ENCODE assay signal across 8 cellular contexts in genomic region chr19:21082011-21082975, GRCh38. TPM values are rescaled to one million over a fixed set of nuclear protein-coding genes. Genes with fewer than 3 reads are reported as not detected.
DNase-seq lines count a peak whose midpoint lies in the region; ATAC-seq and TF ChIP-seq lines count a peak whose summit lies in the region.

Gene ZNF714, plus strand, starts transcription at chr19:21082203. Its CDS starts 16,066 bp downstream, at chr19:21098269.

- intact Hi-C loops in head of caudate nucleus (cut with DNase I) (no loop called here), ovary (cut with DNase I) (no loop called here), thyroid gland (cut with DNase I) (no loop called here)

- TF ChIP-seq CTCF in DOHH2 (IDR thresholded peaks at IDR 0.05; ENCODE audit: low read depth, low read length, poor library complexity, severe bottlenecking) (no peak), GM23338 (conservative IDR thresholded peaks at IDR 0.05; ENCODE audit: low read depth in 2 of 2) (no peak), ovary (IDR thresholded peaks at IDR 0.05) (no peak), thyroid gland (IDR thresholded peaks at IDR 0.05) (no peak)

- H3K4me1 ChIP-seq in DOHH2 (ENCODE audit: control insufficient read depth, low read length) (peaks cover 8% of the 10 kb centered on the region; the same call in 1 of the 2 replicates), GM23338 (ENCODE audit: insufficient read depth) (no peaks in the 10 kb centered on the region; the same call in 1 of the 2 replicates), ovary (ENCODE audit: insufficient read depth) (peaks cover 1% of the 10 kb centered on the region), thyroid gland (peaks cover 12 to 17% of the 10 kb centered on the region in 2 donors)

- H3K9me2 ChIP-seq in DOHH2 (replicated peaks; ENCODE audit: control insufficient read depth, low read length) = no peaks in the 10 kb centered on the region
- no peaks in the 10 kb centered on the region for H3K9me2 ChIP-seq in GM23338 (ENCODE audit: insufficient read depth)

- H3K27ac ChIP-seq in DOHH2 (ENCODE audit: low read depth, low read length) (peak within 1 kb of the TSS; percentile 43), GM23338 (ENCODE audit: low read depth) (peak within 1 kb of the TSS; percentile 85; the same call in 1 of the 2 replicates), ovary (peak within 1 kb of the TSS; percentile 47 to 74), thyroid gland (peak within 1 kb of the TSS in 1 of 3 donors; percentile 36)

- H3K4me2 ChIP-seq in DOHH2 (ENCODE audit: low read length) (peak within 1 kb of the TSS; percentile 59), GM23338 (peak within 1 kb of the TSS; percentile 60)

- WGBS in ovary, 3 donors = 15 to 44% (median 38%) methylated on average over 37 to 38 of the region's 38 CpGs
- WGBS in thyroid gland, 2 donors = 2 to 4% methylated on average over 15 to 32 of the region's 38 CpGs

- peaks cover 34% of the 10 kb centered on the region for H3K36me3 Mint-ChIP-seq in GM23338 (ENCODE audit: low read depth)
- H3K36me3 Mint-ChIP-seq in activated naive CD4-positive, alpha-beta T cell treated with anti-CD3 and anti-CD28 coated beads, Interleukin-2, amount 50 U/mL, for 24 hours = peaks cover 13% of the 10 kb centered on the region

- H3K4me1 Mint-ChIP-seq in GM23338 = peaks cover 12% of the 10 kb centered on the region
- H3K4me1 Mint-ChIP-seq in activated naive CD4-positive, alpha-beta T cell treated with anti-CD3 and anti-CD28 coated beads, Interleukin-2, amount 50 U/mL, for 24 hours = peaks cover 25% of the 10 kb centered on the region

- TF ChIP-seq POLR2A in ovary (IDR thresholded peaks at IDR 0.05) (peak; percentile 25), thyroid gland (IDR thresholded peaks at IDR 0.05) (peak in 1 of 2 donors; percentile 80)

- H3K9me3 Mint-ChIP-seq in GM23338 = no peaks in the 10 kb centered on the region
- H3K9me3 Mint-ChIP-seq in activated naive CD4-positive, alpha-beta T cell treated with anti-CD3 and anti-CD28 coated beads, Interleukin-2, amount 50 U/mL, for 24 hours = no peaks in the 10 kb centered on the region

- H3K4me3 Mint-ChIP-seq in GM23338 = peak within 1 kb of the TSS; percentile 97
- H3K4me3 Mint-ChIP-seq in activated naive CD4-positive, alpha-beta T cell treated with anti-CD3 and anti-CD28 coated beads, Interleukin-2, amount 50 U/mL, for 24 hours = peak within 1 kb of the TSS; percentile 99

- peak within 1 kb of the TSS; percentile 97 for H3K27ac Mint-ChIP-seq in GM23338
- peak within 1 kb of the TSS; percentile 88 for H3K27ac Mint-ChIP-seq in activated naive CD4-positive, alpha-beta T cell treated with anti-CD3 and anti-CD28 coated beads, Interleukin-2, amount 50 U/mL, for 24 hours

- DNase-seq in GM23338 (ENCODE audit: low spot score) (peak; percentile 95), LoVo (ENCODE audit: low spot score) (peak; percentile 93), SK-N-DZ (ENCODE audit: low spot score) (peak; percentile 97), head of caudate nucleus (peak; percentile 52 to 97 (median 89)), ovary (peak; percentile 82 to 91 (median 87)), thyroid gland (peak; percentile 93 to 96)

- H3K27me3 Mint-ChIP-seq in GM23338 (ENCODE audit: insufficient read depth, low read depth, poor library complexity) = peaks cover 6% of the 10 kb centered on the region
- H3K27me3 Mint-ChIP-seq in activated naive CD4-positive, alpha-beta T cell treated with anti-CD3 and anti-CD28 coated beads, Interleukin-2, amount 50 U/mL, for 24 hours = no peaks in the 10 kb centered on the region

- H3F3A ChIP-seq in DOHH2 (ENCODE audit: control insufficient read depth, insufficient read depth) (no peaks in the 10 kb centered on the region), GM23338 (replicated peaks; ENCODE audit: low read depth) (0 out of 2 replicates have a peak, but pooled peaks cover 2% of the 10 kb centered on the region)

- H3K9me3 ChIP-seq in DOHH2 (ENCODE audit: control insufficient read depth, insufficient read depth, low read length) (no peaks in the 10 kb centered on the region), ovary (no peaks in the 10 kb centered on the region), thyroid gland (no peaks in the 10 kb centered on the region)

- peak within 1 kb of the TSS; percentile 84 for H3K4me3 ChIP-seq in DOHH2 (ENCODE audit: low read length)
- peak within 1 kb of the TSS; percentile 61 for H3K4me3 ChIP-seq in GM23338
- H3K4me3 ChIP-seq in ovary = peak within 1 kb of the TSS; percentile 50
- peak within 1 kb of the TSS; percentile 19 to 37 (median 32) for H3K4me3 ChIP-seq in thyroid gland (replicated peaks in 1 of 3)

- no peak for TF ChIP-seq EP300 in ovary (IDR thresholded peaks at IDR 0.05)

- H3K36me3 ChIP-seq in DOHH2 (ENCODE audit: control insufficient read depth, low read length) (peaks cover 27% of the 10 kb centered on the region), GM23338 (ENCODE audit: insufficient read depth) (no peaks in the 10 kb centered on the region), ovary (no peaks in the 10 kb centered on the region), thyroid gland (no peaks in the 10 kb centered on the region)

- H2AFZ ChIP-seq in GM23338 = no peak within 1 kb of the TSS

- peak; percentile 97 for ATAC-seq in GM23338

- H3K27me3 ChIP-seq in DOHH2 (ENCODE audit: control insufficient read depth, low read length) (no peaks in the 10 kb centered on the region), GM23338 (ENCODE audit: insufficient read depth) (no peaks in the 10 kb centered on the region), ovary (no peaks in the 10 kb centered on the region), thyroid gland (no peaks in the 10 kb centered on the region)

- peaks cover 30% of the 10 kb centered on the region for H3K79me2 ChIP-seq in DOHH2 (ENCODE audit: control insufficient read depth, low read length)
- peaks cover 32% of the 10 kb centered on the region for H3K79me2 ChIP-seq in GM23338 (replicated peaks; ENCODE audit: insufficient read depth)

- H4K20me1 ChIP-seq in DOHH2 (ENCODE audit: control insufficient read depth, insufficient read depth, low read depth, low read length) = no peaks in the 10 kb centered on the region
- H4K20me1 ChIP-seq in GM23338 (replicated peaks; ENCODE audit: insufficient read depth) = 0 out of 2 replicates have a peak, but pooled peaks cover 3% of the 10 kb centered on the region

TF ChIP-seq in GM23338, 12 proteins besides CTCF, POLR2A, EP300 and RAD21:
- TF ChIP-seq CREB1 (CRISPR knock-in tag; IDR thresholded peaks at IDR 0.05; ENCODE audit: low read depth) = no peak
- TF ChIP-seq REST (IDR thresholded peaks at IDR 0.05; ENCODE audit: unreplicated experiment) = no peak
- TF ChIP-seq ZNF114 (CRISPR knock-in tag; IDR thresholded peaks at IDR 0.05) = no peak
- peak; percentile 88 for TF ChIP-seq POLR2AphosphoS5 (IDR thresholded peaks at IDR 0.05; ENCODE audit: low read depth)

RNA-seq across cellular contexts. Expression of gene ZNF714, which starts in this region (rescaled TPM):
- 51.5 and 83.2 TPM in 2 replicates for total RNA-seq in GM23338 (2014; rRNA removed; shearing (Covaris generic))
- 37.3 and 43.5 TPM in 2 replicates for polyA plus RNA-seq in GM23338 (2016; fragmentation: Nextera tagmentation; extraction: Ambion mirVana)
- polyA plus RNA-seq in SK-N-DZ (2014; cell fraction: cytosol; rRNA removed) = 16.0 and 30.2 TPM in 2 replicates
- polyA plus RNA-seq in SK-N-DZ (2014; cell fraction: nucleus; rRNA removed) = 6.8 and 10.5 TPM in 2 replicates
- total RNA-seq in ovary = 10 to 100 TPM in 6 of 7 donors, 1 to 10 TPM in 1; 7.7 to 45.1 (median 19.9) TPM
- polyA plus RNA-seq in ovary = 10 to 100 TPM in 1 of 2 donors, 1 to 10 TPM in 1; 9.7 to 10.0 TPM
- 10 to 100 TPM; 21.1 to 47.1 (median 34.6) TPM for total RNA-seq in thyroid gland

Comparison
In these comparisons a context has a peak if more than half of its experiments do, and no peak if none do; other contexts are left out.
1. H3K4me3 ChIP-seq: peak in every context shown above with its lines; median percentile 84 in DOHH2; 61 in GM23338; 50 in ovary; 32 in thyroid gland.